ENCODE assay signal across 11 cellular contexts in the genomic region with DNA sequence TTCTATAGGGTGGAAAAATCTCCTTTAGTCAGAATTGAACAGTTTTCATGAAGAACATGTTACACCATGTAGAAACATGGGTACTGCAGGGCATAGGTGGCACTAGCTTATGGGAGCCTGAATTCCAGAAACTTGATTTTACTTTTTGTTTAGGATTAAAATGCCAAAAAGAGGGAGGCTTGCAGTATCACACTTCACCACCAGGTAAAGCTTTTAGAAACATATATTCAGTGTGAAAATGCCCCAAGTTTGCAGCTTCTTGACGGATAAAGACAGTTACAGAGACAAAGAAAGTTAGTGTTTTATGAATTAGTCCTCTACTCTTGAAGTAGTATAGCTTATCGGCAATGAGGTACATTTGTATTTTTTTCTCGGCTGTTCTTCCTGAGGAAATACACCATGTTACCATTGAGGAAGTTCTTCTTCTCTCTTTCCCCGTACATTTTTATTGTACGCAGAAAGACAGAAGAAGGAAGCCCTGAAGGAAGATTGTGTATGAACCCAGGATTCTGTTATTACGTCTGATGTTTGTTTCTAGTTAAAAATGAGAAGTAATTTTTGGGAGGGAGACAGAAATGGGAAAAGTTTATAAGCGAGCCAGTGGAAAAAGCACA.
DNase-seq lines count a peak whose midpoint lies in the region; ATAC-seq and TF ChIP-seq lines count a peak whose summit lies in the region.
"Had no signal": no experiment of that assay in that cellular context is flagged by ENCODE, and none has a peak within 500 bp of the region (broad histone marks: within the 10 kb centered on the region; RNA-seq: fewer than 3 reads in every experiment).

No MANE protein-coding gene starts in this region.

- ATAC-seq in HCT116, result peak; percentile 66
- ATAC-seq in GM19397 (IDR thresholded peaks at IDR 0.05; ENCODE audit: unreplicated experiment), result no peak
- no peak for ATAC-seq in GM21717 (IDR thresholded peaks at IDR 0.05; ENCODE audit: unreplicated experiment)

- no TSS peak for BruUV-seq in HCT116 (replicated peaks; lab: Mats Ljungman, UMichigan)

- no peak overlapping the region for H3K4me2 ChIP-seq in HCT116 (ENCODE audit: low read length)

- TF ChIP-seq CTCF in AG09309 (IDR thresholded peaks at IDR 0.05; ENCODE audit: control insufficient read depth, insufficient read depth, low read depth, low read length, missing control alignments), result peak; percentile 31
- peak in 2 of 3 experiments; percentile 32 to 52; a peak in 3 of 6 replicates for TF ChIP-seq CTCF in HCT116 (IDR thresholded peaks at IDR 0.05 in 2 of 3, conservative IDR thresholded peaks at IDR 0.05 in 1 of 3; ENCODE audit: borderline replicate concordance in 1 of 3, insufficient read depth in 1 of 3, low read depth in 2 of 3, low read length in 2 of 3)
- TF ChIP-seq CTCF in astrocyte of the cerebellum (IDR thresholded peaks at IDR 0.05; ENCODE audit: low read depth, low read length, missing control alignments), result peak; percentile 49
- peak; percentile 34 for TF ChIP-seq CTCF in kidney epithelial cell (IDR thresholded peaks at IDR 0.05; ENCODE audit: insufficient read depth, low read length, poor library complexity, severe bottlenecking)

- no peaks in the 10 kb centered on the region for H4K20me1 ChIP-seq in HCT116 (ENCODE audit: insufficient read depth)

- intact Hi-C loops in HCT116 (cut with micrococcal nuclease), result no loop called here

- TF ChIP-seq RAD21 in HCT116 (IDR thresholded peaks at IDR 0.05; ENCODE audit: low read depth), result no peak

- no peaks in the 10 kb centered on the region for H3K9me2 ChIP-seq in HCT116 (ENCODE audit: insufficient read depth)

- peaks cover 1 to 4% of the 10 kb centered on the region in 2 experiments; a peak in 2 of 4 replicates for H3K4me1 ChIP-seq in HCT116 (ENCODE audit: control insufficient read depth in 1 of 2, insufficient read depth in 2 of 2, low read length in 2 of 2)

- H3K9ac ChIP-seq in HCT116 (ENCODE audit: low read length), result no peak overlapping the region

- H3K79me2 ChIP-seq in HCT116 (ENCODE audit: insufficient read depth, low read length), result no peaks in the 10 kb centered on the region

- no peak overlapping the region for H2AFZ ChIP-seq in HCT116 (ENCODE audit: low read depth, low read length, poor library complexity, severe bottlenecking)

- DNase-seq in AG09309 (ENCODE audit: low read depth), result no peak
- no peak for DNase-seq in HCT116 (ENCODE audit: low read depth, low spot score)
- DNase-seq in astrocyte of the cerebellum (ENCODE audit: low read depth), result no peak
- DNase-seq in kidney epithelial cell (ENCODE audit: low read depth), result no peak
- no peak for DNase-seq in NCI-H146 (lab: John Stamatoyannopoulos, UW)
- DNase-seq in H7, result no peak
- DNase-seq: NCI-H2227 treated with DMSO at 0.1 percent for 48 hours; stimulated activated CD4-positive, alpha-beta T cell treated with anti-CD3 and anti-CD28 coated beads, Interleukin-4, amount 100 ng/mL, for 24 hours; thyroid gland had no signal

- POLR2A ChIA-PET in HCT116 (lab: Charles Lee), result no interaction called here

- no peaks in the 10 kb centered on the region for H3K27me3 ChIP-seq in HCT116 (ENCODE audit: insufficient read depth, low read length)
- H3K27me3 ChIP-seq in kidney epithelial cell (ENCODE audit: control insufficient read depth, insufficient read depth, low read length), result no peaks in the 10 kb centered on the region
- H3K27me3 ChIP-seq in H7 (ENCODE audit: control insufficient read depth, insufficient read depth, low read length), result no peaks in the 10 kb centered on the region
- H3K27me3 ChIP-seq: thyroid gland had no signal

- H3K27ac ChIP-seq in HCT116 (ENCODE audit: low read depth, low read length), result no peak overlapping the region
- H3K27ac ChIP-seq: thyroid gland had no signal

- RAD21 ChIA-PET in HCT116 (lab: Charles Lee; ENCODE audit: low non-redundant PET in 1 of 2, low total read pairs in 2 of 2, uncharacterized antibody in 2 of 2, unreplicated experiment in 2 of 2), result no interaction called here

- no peaks in the 10 kb centered on the region for H3K9me3 ChIP-seq in HCT116 (ENCODE audit: control insufficient read depth in 1 of 2, insufficient read depth in 1 of 2, low read depth in 1 of 2, low read length in 2 of 2)
- H3K9me3 ChIP-seq: thyroid gland had no signal

- no peaks in the 10 kb centered on the region for H3K36me3 ChIP-seq in HCT116 (ENCODE audit: control insufficient read depth in 1 of 2, insufficient read depth in 2 of 2, low read length in 2 of 2)
- no peaks in the 10 kb centered on the region for H3K36me3 ChIP-seq in kidney epithelial cell (ENCODE audit: control insufficient read depth, insufficient read depth, low read length)
- H3K36me3 ChIP-seq in H7 (replicated peaks; ENCODE audit: control insufficient read depth, insufficient read depth, low read length), result no peaks in the 10 kb centered on the region
- H3K36me3 ChIP-seq: thyroid gland had no signal

- CTCF ChIA-PET in HCT116 (lab: Charles Lee), result interaction anchor here (0.7 to 1.0 kb wide), 5 partner anchors 9 to 448 kb away, joined by 3 to 7 read pairs (median 3); no protein-coding TSS in a partner anchor

- H3K4me3 ChIP-seq in AG09309 (ENCODE audit: control insufficient read depth, low read depth, low read length) (no peak overlapping the region), HCT116 (replicated peaks in 1 of 2; ENCODE audit: low read depth in 1 of 2, low read length in 2 of 2) (no peak overlapping the region), astrocyte of the cerebellum (ENCODE audit: low read depth, low read length) (no peak overlapping the region), kidney epithelial cell (ENCODE audit: low read depth, low read length) (no peak overlapping the region), H7 (ENCODE audit: insufficient read depth, low read depth, low read length) (no peak overlapping the region)
- H3K4me3 ChIP-seq: thyroid gland had no signal

- TF ChIP-seq POLR2A in HCT116 (IDR thresholded peaks at IDR 0.05; ENCODE audit: borderline replicate concordance, extremely low read depth, insufficient read depth, insufficient read length), result no peak

- in situ Hi-C loops in astrocyte of the cerebellum (cut with HindIII; ENCODE audit: low sequenced_read_pairs), result no loop called here

TF ChIP-seq in HCT116, 20 proteins besides CTCF, POLR2A, EP300 and RAD21 (continues in another document):
- TF ChIP-seq EZH2phosphoT487 (IDR thresholded peaks at IDR 0.05; ENCODE audit: borderline replicate concordance) (no peak), FOSL1 (IDR thresholded peaks at IDR 0.05; ENCODE audit: low read depth) (no peak), YY1 (IDR thresholded peaks at IDR 0.05; ENCODE audit: extremely low read depth, insufficient replicate concordance, low read depth, low read length) (no peak), ZNF274 (IDR thresholded peaks at IDR 0.05; ENCODE audit: low read depth, low read length) (no peak), JUND (IDR thresholded peaks at IDR 0.05) (no peak), SP1 (IDR thresholded peaks at IDR 0.05; ENCODE audit: low read depth) (no peak), CEBPB (IDR thresholded peaks at IDR 0.05; ENCODE audit: low read depth) (no peak), EZH2 (IDR thresholded peaks at IDR 0.05) (no peak)
- TF ChIP-seq, protein P1, sequence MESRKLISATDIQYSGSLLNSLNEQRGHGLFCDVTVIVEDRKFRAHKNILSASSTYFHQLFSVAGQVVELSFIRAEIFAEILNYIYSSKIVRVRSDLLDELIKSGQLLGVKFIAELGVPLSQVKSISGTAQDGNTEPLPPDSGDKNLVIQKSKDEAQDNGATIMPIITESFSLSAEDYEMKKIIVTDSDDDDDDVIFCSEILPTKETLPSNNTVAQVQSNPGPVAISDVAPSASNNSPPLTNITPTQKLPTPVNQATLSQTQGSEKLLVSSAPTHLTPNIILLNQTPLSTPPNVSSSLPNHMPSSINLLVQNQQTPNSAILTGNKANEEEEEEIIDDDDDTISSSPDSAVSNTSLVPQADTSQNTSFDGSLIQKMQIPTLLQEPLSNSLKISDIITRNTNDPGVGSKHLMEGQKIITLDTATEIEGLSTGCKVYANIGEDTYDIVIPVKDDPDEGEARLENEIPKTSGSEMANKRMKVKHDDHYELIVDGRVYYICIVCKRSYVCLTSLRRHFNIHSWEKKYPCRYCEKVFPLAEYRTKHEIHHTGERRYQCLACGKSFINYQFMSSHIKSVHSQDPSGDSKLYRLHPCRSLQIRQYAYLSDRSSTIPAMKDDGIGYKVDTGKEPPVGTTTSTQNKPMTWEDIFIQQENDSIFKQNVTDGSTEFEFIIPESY (IDR thresholded peaks at IDR 0.05; ENCODE audit: extremely low read depth, insufficient replicate concordance, low read length), result no peak
- TF ChIP-seq, protein P2, sequence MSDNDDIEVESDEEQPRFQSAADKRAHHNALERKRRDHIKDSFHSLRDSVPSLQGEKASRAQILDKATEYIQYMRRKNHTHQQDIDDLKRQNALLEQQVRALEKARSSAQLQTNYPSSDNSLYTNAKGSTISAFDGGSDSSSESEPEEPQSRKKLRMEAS (IDR thresholded peaks at IDR 0.05), result no peak
- TF ChIP-seq, protein P3, sequence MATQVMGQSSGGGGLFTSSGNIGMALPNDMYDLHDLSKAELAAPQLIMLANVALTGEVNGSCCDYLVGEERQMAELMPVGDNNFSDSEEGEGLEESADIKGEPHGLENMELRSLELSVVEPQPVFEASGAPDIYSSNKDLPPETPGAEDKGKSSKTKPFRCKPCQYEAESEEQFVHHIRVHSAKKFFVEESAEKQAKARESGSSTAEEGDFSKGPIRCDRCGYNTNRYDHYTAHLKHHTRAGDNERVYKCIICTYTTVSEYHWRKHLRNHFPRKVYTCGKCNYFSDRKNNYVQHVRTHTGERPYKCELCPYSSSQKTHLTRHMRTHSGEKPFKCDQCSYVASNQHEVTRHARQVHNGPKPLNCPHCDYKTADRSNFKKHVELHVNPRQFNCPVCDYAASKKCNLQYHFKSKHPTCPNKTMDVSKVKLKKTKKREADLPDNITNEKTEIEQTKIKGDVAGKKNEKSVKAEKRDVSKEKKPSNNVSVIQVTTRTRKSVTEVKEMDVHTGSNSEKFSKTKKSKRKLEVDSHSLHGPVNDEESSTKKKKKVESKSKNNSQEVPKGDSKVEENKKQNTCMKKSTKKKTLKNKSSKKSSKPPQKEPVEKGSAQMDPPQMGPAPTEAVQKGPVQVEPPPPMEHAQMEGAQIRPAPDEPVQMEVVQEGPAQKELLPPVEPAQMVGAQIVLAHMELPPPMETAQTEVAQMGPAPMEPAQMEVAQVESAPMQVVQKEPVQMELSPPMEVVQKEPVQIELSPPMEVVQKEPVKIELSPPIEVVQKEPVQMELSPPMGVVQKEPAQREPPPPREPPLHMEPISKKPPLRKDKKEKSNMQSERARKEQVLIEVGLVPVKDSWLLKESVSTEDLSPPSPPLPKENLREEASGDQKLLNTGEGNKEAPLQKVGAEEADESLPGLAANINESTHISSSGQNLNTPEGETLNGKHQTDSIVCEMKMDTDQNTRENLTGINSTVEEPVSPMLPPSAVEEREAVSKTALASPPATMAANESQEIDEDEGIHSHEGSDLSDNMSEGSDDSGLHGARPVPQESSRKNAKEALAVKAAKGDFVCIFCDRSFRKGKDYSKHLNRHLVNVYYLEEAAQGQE (IDR thresholded peaks at IDR 0.05; ENCODE audit: low read depth), result no peak
